In genomic region chr1:53889304-53890298, GRCh38 we compare ENCODE assay signal across 8 cellular contexts. TPM values are rescaled to one million over a fixed set of nuclear protein-coding genes. Genes with fewer than 3 reads are reported as not detected.
DNase-seq lines count a peak whose midpoint lies in the region; ATAC-seq, FAIRE-seq and TF ChIP-seq lines count a peak whose summit lies in the region.

Gene YIPF1, minus strand, starts transcription at chr1:53889797. Its CDS starts 860 bp downstream, at chr1:53888937.

- ATAC-seq in GM18868 (IDR thresholded peaks at IDR 0.05; ENCODE audit: unreplicated experiment) (peak; percentile 86), HG03103 (IDR thresholded peaks at IDR 0.05; ENCODE audit: low read depth, unreplicated experiment) (peak; percentile 94), WTC11 (peak; percentile 98)

- FAIRE-seq in bronchial epithelial cell (lab: Jason Lieb, UNC), result no peak
- FAIRE-seq in small intestine (lab: Jason Lieb, UNC), result no peak

- no peak for TF ChIP-seq CTCF in AG04449 (IDR thresholded peaks at IDR 0.05; ENCODE audit: insufficient read depth, low read length, missing control alignments)
- TF ChIP-seq CTCF in WTC11 (IDR thresholded peaks at IDR 0.05), result no peak
- TF ChIP-seq CTCF in bronchial epithelial cell (IDR thresholded peaks at IDR 0.05; ENCODE audit: insufficient read depth, low read length, severe bottlenecking), result no peak

- H3K9me3 Mint-ChIP-seq in WTC11, result no peaks in the 10 kb centered on the region

- peaks cover 10% of the 10 kb centered on the region for H3K27me3 Mint-ChIP-seq in WTC11 (ENCODE audit: low read depth)

- DNase-seq in AG04449 (ENCODE audit: low read depth, low spot score) (peak; percentile 38), NCI-H2171 treated with DMSO at 0.1 percent for 48 hours (lab: John Stamatoyannopoulos, UW) (peak; percentile 83), WTC11 (ENCODE audit: low spot score) (peak; percentile 89), bronchial epithelial cell (ENCODE audit: low read depth) (peak; percentile 85), iPS-NIHi11 (ENCODE audit: low spot score) (peak; percentile 96), small intestine (peak; percentile 90)

- POLR2A ChIA-PET in AG04449 (lab: Yijun Ruan, JAX), result interaction anchor here (0.9 to 1.6 kb wide), 2 partner anchors 11 to 56 kb away, joined by 3 to 6 read pairs; partner anchors contain the start of genes IFT25 and LRRC42
- POLR2A ChIA-PET in WTC11 (lab: Charles Lee), result interaction anchor here (0.6 to 1.5 kb wide), 4 partner anchors 10 to 719 kb away, joined by 3 to 8 read pairs (median 3); partner anchors contain the start of gene IFT25

- CTCF ChIA-PET in AG04449 (lab: Yijun Ruan, JAX), result interaction anchor here (1.0 to 1.8 kb wide), 4 partner anchors 11 to 70 kb away, joined by 3 to 9 read pairs (median 4); no protein-coding TSS in a partner anchor
- CTCF ChIA-PET in WTC11 (lab: Charles Lee), result interaction anchor here (0.6 to 2.7 kb wide), 9 partner anchors 11 to 174 kb away, joined by 3 to 14 read pairs (median 5); partner anchors contain the start of genes IFT25 and LRRC42

- H3K4me3 ChIP-seq in AG04449 (ENCODE audit: low read depth, low read length) (peak within 1 kb of the TSS; percentile 99), bronchial epithelial cell (ENCODE audit: low read depth, low read length) (peak within 1 kb of the TSS; percentile 85), small intestine (ENCODE audit: low read depth in 1 of 2, low read length in 2 of 2) (peak within 1 kb of the TSS; percentile 68 to 99)

- peak within 1 kb of the TSS; percentile 98 for H3K4me3 Mint-ChIP-seq in WTC11

- H3K27ac ChIP-seq in small intestine (ENCODE audit: low read depth in 1 of 2, low read length in 1 of 2), result peak within 1 kb of the TSS; percentile 62 to 83

- peaks cover 0 to 2% of the 10 kb centered on the region in 2 donors for H3K4me1 ChIP-seq in small intestine (ENCODE audit: control insufficient read depth in 2 of 2, insufficient read depth in 1 of 2, low read depth in 1 of 2, low read length in 1 of 2)

- H3K27me3 ChIP-seq in bronchial epithelial cell (ENCODE audit: control insufficient read depth, insufficient read depth, low read length) (no peaks in the 10 kb centered on the region), small intestine (ENCODE audit: control insufficient read depth in 2 of 2, insufficient read depth in 2 of 2, low read length in 2 of 2) (no peaks in the 10 kb centered on the region)

- peaks cover 8% of the 10 kb centered on the region; the same call in 1 of the 2 replicates for H3K36me3 Mint-ChIP-seq in WTC11

- peaks cover 10% of the 10 kb centered on the region for H3K4me1 Mint-ChIP-seq in WTC11

- WGBS in small intestine, 3 donors, result 2 to 3% (median 3%) methylated on average over 37 to 62 of the region's 62 CpGs

- no peaks in the 10 kb centered on the region for H3K9me3 ChIP-seq in small intestine (ENCODE audit: control insufficient read depth, low read depth)

- H3K36me3 ChIP-seq in bronchial epithelial cell (ENCODE audit: control insufficient read depth, insufficient read depth, low read length) (peaks cover 7% of the 10 kb centered on the region), small intestine (ENCODE audit: control insufficient read depth in 2 of 2, insufficient read depth in 2 of 2, low read length in 2 of 2) (no peaks in the 10 kb centered on the region)

- peak within 1 kb of the TSS; percentile 98 for H3K27ac Mint-ChIP-seq in WTC11

TF ChIP-seq in WTC11, 78 proteins besides CTCF, POLR2A, EP300 and RAD21 (continues in another document):
- TF ChIP-seq SMAD4 (CRISPR knock-in tag; IDR thresholded peaks at IDR 0.05) (no peak), TCF7 (CRISPR knock-in tag; IDR thresholded peaks at IDR 0.05; ENCODE audit: low read depth) (no peak), USF1 (CRISPR knock-in tag; IDR thresholded peaks at IDR 0.05) (no peak), ZNF317 (CRISPR knock-in tag; IDR thresholded peaks at IDR 0.05; ENCODE audit: borderline replicate concordance, low read depth) (no peak), PRRX2 (CRISPR knock-in tag; IDR thresholded peaks at IDR 0.05) (no peak), GRHL2 (CRISPR knock-in tag; IDR thresholded peaks at IDR 0.05; ENCODE audit: insufficient replicate concordance, severe bottlenecking) (no peak), ZNF423 (CRISPR knock-in tag; IDR thresholded peaks at IDR 0.05) (no peak), EMX1 (CRISPR knock-in tag; IDR thresholded peaks at IDR 0.05) (no peak; the same call in 1 of the 2 replicates), ZSCAN18 (CRISPR knock-in tag; IDR thresholded peaks at IDR 0.05) (no peak), ZNF219 (CRISPR knock-in tag; IDR thresholded peaks at IDR 0.05; ENCODE audit: borderline replicate concordance) (no peak), CREB1 (CRISPR knock-in tag; IDR thresholded peaks at IDR 0.05) (no peak), ZNF532 (CRISPR knock-in tag; IDR thresholded peaks at IDR 0.05; ENCODE audit: borderline replicate concordance) (no peak), NFE2L1 (CRISPR knock-in tag; IDR thresholded peaks at IDR 0.05) (no peak), JAZF1 (CRISPR knock-in tag; IDR thresholded peaks at IDR 0.05) (no peak), ATF6 (CRISPR knock-in tag; IDR thresholded peaks at IDR 0.05) (no peak), FOXK1 (CRISPR knock-in tag; IDR thresholded peaks at IDR 0.05) (peak; percentile 63; the same call in 1 of the 2 replicates), CDX4 (CRISPR knock-in tag; IDR thresholded peaks at IDR 0.05; ENCODE audit: borderline replicate concordance) (no peak)

RNA-seq across cellular contexts. Expression of gene YIPF1, which starts in this region (rescaled TPM):
- total RNA-seq in WTC11 (2021) (21.9 to 28.6 TPM (median 25.9 TPM) in 3 replicates), bronchial epithelial cell (18.7 and 28.4 TPM in 2 replicates)
- polyA plus RNA-seq in small intestine, result 10 to 100 TPM; 19.0 to 26.2 (median 22.2) TPM

Comparison
In these comparisons a context has a peak if more than half of its experiments do, and no peak if none do; other contexts are left out.
1. Peak in every context shown above with its lines: DNase-seq, ATAC-seq, H3K4me3 ChIP-seq and H3K27ac ChIP-seq.
2. DNase-seq: peak in every context shown above with its lines; median percentile 96 in iPS-NIHi11; 90 in small intestine; 89 in WTC11; 85 in bronchial epithelial cell; 83 in NCI-H2171 treated with DMSO at 0.1 percent for 48 hours; 38 in AG04449.